Comparison of ENCODE assay signal across 25 cellular contexts in the genomic region with DNA sequence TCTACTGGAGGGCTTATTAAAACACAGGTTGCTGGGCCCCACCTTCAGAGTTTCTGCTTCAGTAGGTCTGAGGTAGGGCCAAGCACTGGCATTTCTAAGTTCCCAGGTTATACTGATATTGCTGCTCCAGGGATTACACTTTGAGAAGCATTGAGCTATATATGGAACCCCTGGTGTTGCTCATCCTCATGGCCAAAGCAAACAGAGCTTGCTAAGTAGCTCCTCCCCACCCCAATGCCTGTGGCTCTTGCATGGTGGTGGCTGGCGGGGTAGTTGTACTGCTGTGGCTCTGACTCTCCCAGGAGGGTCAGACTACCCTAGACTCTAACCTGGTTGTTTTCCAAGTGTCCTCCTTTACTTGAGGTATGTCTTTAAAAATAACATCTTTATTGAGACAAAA.
"Had no signal": no experiment of that assay in that cellular context is flagged by ENCODE, and none has a peak within 500 bp of the region (broad histone marks: within the 10 kb centered on the region; RNA-seq: fewer than 3 reads in every experiment).

No MANE protein-coding gene starts in this region.

- H3K9me3 ChIP-seq: colonic mucosa, gastrocnemius medialis, heart left ventricle, lower lobe of right lung, right atrium auricular region, sigmoid colon, spleen, testis, tibial nerve, upper lobe of left lung had no signal

- H3K4me1 ChIP-seq: colonic mucosa, gastrocnemius medialis, testis had no signal

- H3K27ac ChIP-seq: colonic mucosa, epithelial cell of prostate, gastrocnemius medialis, heart left ventricle, hepatocyte, lower lobe of right lung, neural progenitor cell, parathyroid adenoma, right atrium auricular region, sigmoid colon, skin epidermis, spleen, testis, tibial nerve, upper lobe of left lung had no signal

- DNase-seq: colonic mucosa; effector CD8-positive, alpha-beta T cell; endodermal cell; gastrocnemius medialis; heart left ventricle; left colon; left ventricle myocardium superior; lower lobe of right lung; naive B cell; sigmoid colon; spleen; stimulated activated CD4-positive, alpha-beta T cell treated with anti-CD3 and anti-CD28 coated beads, Interleukin-4, amount 100 ng/mL, for 4 hours; stimulated activated naive CD8-positive, alpha-beta T cell treated with anti-CD3 and anti-CD28 coated beads, Interleukin-15, Interleukin-2, amounts not matched to agents 100 U/mL and 50 U/mL, for 24 hours; substantia nigra; testis; upper lobe of left lung had no signal

- H3K36me3 ChIP-seq: colonic mucosa, gastrocnemius medialis, heart left ventricle, lower lobe of right lung, neural progenitor cell, right atrium auricular region, sigmoid colon, spleen, tibial nerve, upper lobe of left lung had no signal

- H2AFZ ChIP-seq: hepatocyte, neural progenitor cell, parathyroid adenoma had no signal

- H3K27me3 ChIP-seq: colonic mucosa, gastrocnemius medialis, heart left ventricle, hepatocyte, neural progenitor cell, right atrium auricular region, sigmoid colon, testis, tibial nerve, upper lobe of left lung had no signal

- H3K4me2 ChIP-seq: hepatocyte, neural progenitor cell had no signal

- H3K9ac ChIP-seq: neural progenitor cell, parathyroid adenoma had no signal

- ATAC-seq: gastrocnemius medialis; heart left ventricle; left colon; left ventricle myocardium superior; lower lobe of right lung; natural killer cell treated with Interleukin-12 subunit alpha and Interleukin-12 subunit beta and Interleukin-15 and Interleukin-18, amount 100 ng/mL, for 72 hours; stimulated activated memory B cell treated with anti-CD40 and anti-IgM and Interleukin-4, amounts not matched to agents 10 μg/mL and 1 μg/mL and 100 μg/mL, for 72 hours; stimulated activated naive CD8-positive, alpha-beta T cell treated with anti-CD3 and anti-CD28 coated beads, Interleukin-15, Interleukin-2, amounts not matched to agents 100 U/mL and 50 U/mL, for 24 hours had no signal

- H3K79me2 ChIP-seq: parathyroid adenoma had no signal

- H3K4me3 ChIP-seq: colonic mucosa, gastrocnemius medialis, heart left ventricle, hepatocyte, lower lobe of right lung, neural progenitor cell, right atrium auricular region, sigmoid colon, skin epidermis, spleen, testis, tibial nerve, upper lobe of left lung had no signal
